ENCODE assay signal across 14 cellular contexts in the genomic region with DNA sequence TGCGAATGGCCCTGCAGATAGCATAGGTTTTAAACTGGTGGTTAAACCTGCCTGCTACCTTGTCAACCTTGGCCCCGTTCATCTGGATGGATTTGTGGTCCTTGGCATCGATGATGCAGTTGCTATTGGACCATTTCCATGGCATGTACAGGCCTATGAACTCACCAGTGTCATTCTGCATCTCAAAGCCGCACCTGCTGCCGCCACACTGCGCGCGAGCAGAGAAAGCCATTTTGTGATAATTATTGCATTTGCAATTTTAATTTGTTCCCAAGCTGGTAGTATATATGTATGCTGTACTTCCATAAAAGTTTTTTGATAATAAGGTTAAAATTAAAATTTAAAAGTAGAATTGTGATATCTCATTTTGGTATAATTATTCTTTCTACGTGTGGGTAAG.
DNase-seq lines count a peak whose midpoint lies in the region; ATAC-seq lines count a peak whose summit lies in the region.
"Had no signal": no experiment of that assay in that cellular context is flagged by ENCODE, and none has a peak within 500 bp of the region (broad histone marks: within the 10 kb centered on the region; RNA-seq: fewer than 3 reads in every experiment).

No MANE protein-coding gene starts in this region.

- DNase-seq in DMS53 (lab: John Stamatoyannopoulos, UW) (peak; percentile 9), DMS53 treated with DMSO at 0.1 percent for 48 hours (lab: John Stamatoyannopoulos, UW; ENCODE audit: unreplicated experiment) (no peak), ecto neural progenitor cell (ENCODE audit: low spot score) (peak; percentile 10), left lobe of liver (ENCODE audit: low spot score) (peak; percentile 40), NCI-H69 (lab: John Stamatoyannopoulos, UW) (no peak)
- DNase-seq in effector CD8-positive, alpha-beta T cell (lab: John Stamatoyannopoulos, UW): no peak
- DNase-seq: BE2C; CD4-positive, alpha-beta T cell; CD8-positive, alpha-beta memory T cell; DMS 273 treated with DMSO at 0.1 percent for 48 hours; DND-41; GM23248; H9 had no signal

- ATAC-seq in left lobe of liver: peak; percentile 41
- ATAC-seq: HCT116 had no signal

Comparison
In these comparisons a context has a peak if more than half of its experiments do, and no peak if none do; other contexts are left out.
1. DNase-seq: peak in DMS53 (single experiment), ecto neural progenitor cell (single experiment) and left lobe of liver (single experiment); none in DMS53 treated with DMSO at 0.1 percent for 48 hours (single experiment), effector CD8-positive, alpha-beta T cell (single experiment) and NCI-H69 (single experiment).